ENCODE assay signal across 23 cellular contexts in genomic region chr11:7551571-7551970, GRCh38. TPM values are rescaled to one million over a fixed set of nuclear protein-coding genes. Genes with fewer than 3 reads are reported as not detected.
A peak's percentile ranks its signal among the peaks of the same experiment; 100 is the strongest.
DNase-seq lines count a peak whose midpoint lies in the region; ATAC-seq and TF ChIP-seq lines count a peak whose summit lies in the region.
"Had no signal": no experiment of that assay in that cellular context is flagged by ENCODE, and none has a peak within 500 bp of the region (broad histone marks: within the 10 kb centered on the region; RNA-seq: fewer than 3 reads in every experiment).

No MANE protein-coding gene starts in this region.

- H3K27ac Mint-ChIP-seq in immature natural killer cell = no peak overlapping the region
- no peak overlapping the region for H3K27ac Mint-ChIP-seq in activated T-helper 17 cell treated with anti-CD3 and anti-CD28 coated beads, Interleukin-2, amount 50 U/mL, for 72 hours
- H3K27ac Mint-ChIP-seq in GM23338 = no peak overlapping the region
- no peak overlapping the region for H3K27ac Mint-ChIP-seq in endodermal cell
- H3K27ac Mint-ChIP-seq: activated naive CD4-positive, alpha-beta T cell treated with anti-CD3 and anti-CD28 coated beads for 36 hours; brain; naive B cell had no signal

- H3K9me2 ChIP-seq in GM23338 (ENCODE audit: insufficient read depth) = no peaks in the 10 kb centered on the region

- H3K27ac ChIP-seq in osteoblast (ENCODE audit: low read depth, low read length) = no peak overlapping the region
- H3K27ac ChIP-seq in GM23338 (ENCODE audit: low read depth) = no peak overlapping the region
- no peak overlapping the region for H3K27ac ChIP-seq in endodermal cell (ENCODE audit: low read depth, low read length)
- H3K27ac ChIP-seq: stomach, vagina had no signal

- POLR2A ChIA-PET in BJ (lab: Charles Lee) = interaction anchor here (0.6 kb wide), 1 partner anchor 126 kb away, joined by 4 read pairs; no protein-coding TSS in a partner anchor

- CTCF ChIA-PET in BJ (lab: Yijun Ruan, JAX) = interaction anchor here (0.6 to 2.0 kb wide), 4 partner anchors 17 to 55 kb away, joined by 4 to 8 read pairs (median 4); partner anchors contain the start of gene PPFIBP2

- DNase-seq in BJ (ENCODE audit: low read depth) = peak; percentile 54
- peak; percentile 77 for DNase-seq in NCI-H226
- peak; percentile 71 for DNase-seq in epithelial cell of proximal tubule (ENCODE audit: low read depth)
- DNase-seq in osteoblast (ENCODE audit: insufficient read length, low spot score, missing footprints) = peak; percentile 37
- no peak for DNase-seq in immature natural killer cell
- DNase-seq in GM23338 (ENCODE audit: low spot score) = no peak
- DNase-seq in endodermal cell = no peak
- DNase-seq: activated CD4-positive, alpha-beta T cell treated with anti-CD3 and anti-CD28 coated beads for 4 hours; activated CD8-positive, alpha-beta memory T cell treated with anti-CD3 and anti-CD28 coated beads, Interleukin-2, amount 50 U/mL, for 4 hours; activated naive CD4-positive, alpha-beta T cell treated with anti-CD3 and anti-CD28 coated beads for 36 hours; AML-193; MM.1S; naive B cell; NCI-H1930; NCI-H524; SIG-M5; stimulated activated CD4-positive, alpha-beta T cell treated with anti-CD3 and anti-CD28 coated beads, Interleukin-15, amount 100 ng/mL, for 24 hours; stomach; T-helper 9 cell had no signal

- H3K4me3 ChIP-seq in BJ (ENCODE audit: low read depth, low read length) = no peak overlapping the region
- no peak overlapping the region for H3K4me3 ChIP-seq in epithelial cell of proximal tubule (ENCODE audit: low read depth, low read length)
- no peak overlapping the region for H3K4me3 ChIP-seq in osteoblast (ENCODE audit: insufficient read depth, low read length)
- H3K4me3 ChIP-seq in GM23338 = no peak overlapping the region
- H3K4me3 ChIP-seq in endodermal cell (ENCODE audit: low read length) = no peak overlapping the region
- H3K4me3 ChIP-seq: HAP-1, stomach, vagina had no signal

- H2AFZ ChIP-seq in osteoblast (ENCODE audit: low read length) (peak overlapping the region; percentile 30), GM23338 (no peak overlapping the region)

- no peak for TF ChIP-seq CTCF in BJ (IDR thresholded peaks at IDR 0.05; ENCODE audit: insufficient read depth, low read depth, low read length)
- TF ChIP-seq CTCF in epithelial cell of proximal tubule (conservative IDR thresholded peaks at IDR 0.05; ENCODE audit: low read depth, low read length) = no peak
- no peak for TF ChIP-seq CTCF in osteoblast (IDR thresholded peaks at IDR 0.05; ENCODE audit: extremely low read depth, low read depth, low read length)
- no peak for TF ChIP-seq CTCF in GM23338 (conservative IDR thresholded peaks at IDR 0.05; ENCODE audit: low read depth in 2 of 2)
- no peak for TF ChIP-seq CTCF in endodermal cell (conservative IDR thresholded peaks at IDR 0.05)

- H3K4me1 ChIP-seq in osteoblast (ENCODE audit: insufficient read depth, low read length) (peaks cover 12% of the 10 kb centered on the region), GM23338 (ENCODE audit: insufficient read depth) (no peaks in the 10 kb centered on the region), endodermal cell (ENCODE audit: control insufficient read depth, insufficient read depth, low read length) (no peaks in the 10 kb centered on the region)

- H3K36me3 Mint-ChIP-seq in immature natural killer cell (peaks cover 0 to 14% (median 7%) of the 10 kb centered on the region in 3 donors), GM23338 (ENCODE audit: low read depth) (no peaks in the 10 kb centered on the region), endodermal cell (ENCODE audit: low read depth) (peaks cover 11% of the 10 kb centered on the region)
- peaks cover 36% of the 10 kb centered on the region for H3K36me3 Mint-ChIP-seq in activated T-helper 17 cell treated with anti-CD3 and anti-CD28 coated beads, Interleukin-2, amount 50 U/mL, for 72 hours (ENCODE audit: low read depth)
- H3K36me3 Mint-ChIP-seq: brain had no signal

- H3K9ac ChIP-seq in endodermal cell (ENCODE audit: extremely low read depth, low read length, poor library complexity, severe bottlenecking) = no peak overlapping the region

- H3F3A ChIP-seq in GM23338 (replicated peaks; ENCODE audit: low read depth) = no peaks in the 10 kb centered on the region

- H3K79me2 ChIP-seq in osteoblast (ENCODE audit: insufficient read depth, low read length) (no peaks in the 10 kb centered on the region), GM23338 (replicated peaks; ENCODE audit: insufficient read depth) (no peaks in the 10 kb centered on the region)

- no peaks in the 10 kb centered on the region for H3K4me1 Mint-ChIP-seq in immature natural killer cell
- peaks cover 8% of the 10 kb centered on the region for H3K4me1 Mint-ChIP-seq in activated T-helper 17 cell treated with anti-CD3 and anti-CD28 coated beads, Interleukin-2, amount 50 U/mL, for 72 hours
- H3K4me1 Mint-ChIP-seq in GM23338 = peaks cover 18% of the 10 kb centered on the region
- H3K4me1 Mint-ChIP-seq in endodermal cell = peaks cover 35% of the 10 kb centered on the region

- H3K4me3 Mint-ChIP-seq in immature natural killer cell = no peak overlapping the region
- H3K4me3 Mint-ChIP-seq in activated T-helper 17 cell treated with anti-CD3 and anti-CD28 coated beads, Interleukin-2, amount 50 U/mL, for 72 hours = no peak overlapping the region
- H3K4me3 Mint-ChIP-seq in GM23338 = no peak overlapping the region
- H3K4me3 Mint-ChIP-seq in endodermal cell = no peak overlapping the region
- H3K4me3 Mint-ChIP-seq: activated naive CD4-positive, alpha-beta T cell treated with anti-CD3 and anti-CD28 coated beads for 36 hours; brain; naive B cell had no signal

- H3K4me2 ChIP-seq in osteoblast (ENCODE audit: insufficient read depth, low read length) (no peak overlapping the region), GM23338 (no peak overlapping the region)

- H3K9me3 ChIP-seq in osteoblast (ENCODE audit: low read depth, low read length) (no peaks in the 10 kb centered on the region), endodermal cell (ENCODE audit: control insufficient read depth, low read length) (no peaks in the 10 kb centered on the region)
- H3K9me3 ChIP-seq: HAP-1, stomach, vagina had no signal

- H3K27me3 Mint-ChIP-seq in immature natural killer cell (ENCODE audit: low read depth in 3 of 3) (peaks cover 0 to 2% (median under 1%) of the 10 kb centered on the region in 3 donors), GM23338 (ENCODE audit: insufficient read depth, low read depth, poor library complexity) (peaks cover 2% of the 10 kb centered on the region), endodermal cell (ENCODE audit: insufficient read depth) (no peaks in the 10 kb centered on the region)
- H3K27me3 Mint-ChIP-seq in activated T-helper 17 cell treated with anti-CD3 and anti-CD28 coated beads, Interleukin-2, amount 50 U/mL, for 72 hours = no peaks in the 10 kb centered on the region
- H3K27me3 Mint-ChIP-seq: naive B cell had no signal

- ATAC-seq in activated T-helper 17 cell treated with anti-CD3 and anti-CD28 coated beads, Interleukin-2, amount 50 U/mL, for 72 hours (replicated peaks) = no peak
- no peak for ATAC-seq in GM23338

- H3K27me3 ChIP-seq in BJ (ENCODE audit: control insufficient read depth, insufficient read depth, low read length) = no peaks in the 10 kb centered on the region
- no peaks in the 10 kb centered on the region for H3K27me3 ChIP-seq in osteoblast (ENCODE audit: insufficient read depth, low read length)
- no peaks in the 10 kb centered on the region for H3K27me3 ChIP-seq in GM23338 (ENCODE audit: insufficient read depth)
- H3K27me3 ChIP-seq in endodermal cell (ENCODE audit: control insufficient read depth, insufficient read depth, low read length, poor library complexity, severe bottlenecking) = no peaks in the 10 kb centered on the region
- H3K27me3 ChIP-seq: stomach, vagina had no signal

- H4K20me1 ChIP-seq in osteoblast (ENCODE audit: insufficient read depth, low read length) (no peaks in the 10 kb centered on the region), GM23338 (replicated peaks; ENCODE audit: insufficient read depth) (no peaks in the 10 kb centered on the region)

- WGBS in endodermal cell (ENCODE audit: insufficient coverage in 1 of 2, insufficient read length in 1 of 2), 2 experiments = 100% methylated on average over 1 of the region's 1 CpG

- H3K36me3 ChIP-seq in BJ (ENCODE audit: control insufficient read depth, insufficient read depth, low read length) = no peaks in the 10 kb centered on the region
- H3K36me3 ChIP-seq in osteoblast (ENCODE audit: insufficient read depth, low read length) = no peaks in the 10 kb centered on the region
- no peaks in the 10 kb centered on the region for H3K36me3 ChIP-seq in GM23338 (ENCODE audit: insufficient read depth)
- H3K36me3 ChIP-seq in endodermal cell (ENCODE audit: control insufficient read depth, insufficient read depth, low read length) = peaks cover 35% of the 10 kb centered on the region
- H3K36me3 ChIP-seq: HAP-1, stomach, vagina had no signal

- H3K9me3 Mint-ChIP-seq in immature natural killer cell = no peaks in the 10 kb centered on the region
- H3K9me3 Mint-ChIP-seq in activated T-helper 17 cell treated with anti-CD3 and anti-CD28 coated beads, Interleukin-2, amount 50 U/mL, for 72 hours = no peaks in the 10 kb centered on the region
- H3K9me3 Mint-ChIP-seq in GM23338 = no peaks in the 10 kb centered on the region
- no peaks in the 10 kb centered on the region for H3K9me3 Mint-ChIP-seq in endodermal cell
- H3K9me3 Mint-ChIP-seq: activated naive CD4-positive, alpha-beta T cell treated with anti-CD3 and anti-CD28 coated beads for 36 hours; naive B cell had no signal

TF ChIP-seq in GM23338, 12 proteins besides CTCF, POLR2A, EP300 and RAD21:
- TF ChIP-seq EZH2 (IDR thresholded peaks at IDR 0.05; ENCODE audit: low read depth, unreplicated experiment) = no peak
- TF ChIP-seq ZNF331 (CRISPR knock-in tag; IDR thresholded peaks at IDR 0.05; ENCODE audit: low read depth) = no peak
- TF ChIP-seq EZH2phosphoT487 (IDR thresholded peaks at IDR 0.05; ENCODE audit: unreplicated experiment) = no peak

RNA-seq across cellular contexts. Expression of gene PPFIBP2, which starts 37.8 kb away (rescaled TPM):
- polyA plus RNA-seq in BJ (2011; rRNA removed) = 20.6 and 29.9 TPM in 2 replicates
- polyA minus RNA-seq in BJ (2011; rRNA and poly(A)+ RNA removed) = 51.1 and 59.2 TPM in 2 replicates
- total RNA-seq in epithelial cell of proximal tubule = 1.6 and 1.7 TPM in 2 replicates
- 16.8 and 25.0 TPM in 2 replicates for total RNA-seq in osteoblast
- polyA plus RNA-seq in immature natural killer cell = 1 to 10 TPM in 2 of 3 donors, under 1 TPM in 1; 0.52 to 5.3 (median 1.9) TPM
- 10 to 100 TPM in 1 of 2 donors, 1 to 10 TPM in 1; 4.2 to 11.1 TPM for total RNA-seq in activated T-helper 17 cell treated with anti-CD3 and anti-CD28 coated beads, Interleukin-2, amount 50 U/mL, for 72 hours
- total RNA-seq in GM23338 (2014; rRNA removed; shearing (Covaris generic)) = 14.8 and 15.2 TPM in 2 replicates
- 6.4 and 7.1 TPM in 2 replicates for polyA plus RNA-seq in GM23338 (2016; fragmentation: Nextera tagmentation; extraction: Ambion mirVana)
- 100 to 1,000 TPM; 149 to 195 TPM for total RNA-seq in endodermal cell
- 23.6 TPM for polyA plus RNA-seq in endodermal cell (2013, experiment 1 of 2)
- 16.9 TPM for polyA plus RNA-seq in endodermal cell (2013, experiment 2 of 2)

Comparison
In these comparisons a context has a peak if more than half of its experiments do, and no peak if none do; other contexts are left out.
1. DNase-seq: peak in BJ (single experiment), NCI-H226 (single experiment), epithelial cell of proximal tubule (single experiment) and osteoblast (single experiment); none in immature natural killer cell (0 of 3), GM23338 (single experiment) and endodermal cell (single experiment).